33 cellular contexts compared by ENCODE assay signal in genomic region chr10:129550111-129550510, GRCh38.
"Had no signal": no experiment of that assay in that cellular context is flagged by ENCODE, and none has a peak within 500 bp of the region (broad histone marks: within the 10 kb centered on the region; RNA-seq: fewer than 3 reads in every experiment).

No MANE protein-coding gene starts in this region.

- DNase-seq: activated CD4-positive, alpha-beta memory T cell treated with anti-CD3 and anti-CD28 coated beads, Interleukin-2, amount 10 ng/mL, durations not matched to agents 7 days and 5 days; activated CD4-positive, alpha-beta T cell treated with anti-CD3 and anti-CD28 coated beads for 36 hours; activated CD4-positive, alpha-beta T cell treated with anti-CD3 and anti-CD28 coated beads, Interleukin-2, amount 10 ng/mL, durations not matched to agents 24 days and 14 days; activated CD4-positive, CD25-positive, alpha-beta regulatory T cell; activated CD4-positive, CD25-positive, alpha-beta regulatory T cell treated with anti-CD3 and anti-CD28 coated beads, Interleukin-2, amount 50 U/mL, for 72 hours; activated effector memory CD4-positive, alpha-beta T cell treated with Interleukin-2 at 50 U/mL for 16 hours; activated gamma-delta T cell treated with Interleukin-2 at 50 U/mL for 16 hours; activated naive CD4-positive, alpha-beta T cell treated with anti-CD3 and anti-CD28 coated beads, Interleukin-2, amount 50 U/mL, for 16 hours; activated naive CD4-positive, alpha-beta T cell treated with Interleukin-2 at 50 U/mL for 16 hours; activated naive CD8-positive, alpha-beta T cell treated with anti-CD3 and anti-CD28 coated beads, Interleukin-2, amount 50 U/mL, for 24 hours; activated T-cell treated with anti-CD3 and anti-CD28 coated beads, Interleukin-2, amount 50 U/mL, for 4 hours; adrenal gland; amygdala; aorta; body of pancreas; caudate nucleus; cortex of kidney; dermis blood vessel endothelial cell; effector CD4-positive, alpha-beta T cell; effector memory CD8-positive, alpha-beta T cell; erythroblast; foreskin keratinocyte; gastrocnemius medialis; glutamatergic neuron; T-helper 1 cell; T-helper 17 cell; T1000; WERI-Rb-1 had no signal

- H3K4me3 Mint-ChIP-seq: activated CD4-positive, alpha-beta memory T cell treated with anti-CD3 and anti-CD28 coated beads, Interleukin-2, amount 10 ng/mL, durations not matched to agents 7 days and 5 days; activated CD4-positive, alpha-beta T cell treated with anti-CD3 and anti-CD28 coated beads for 36 hours; activated CD4-positive, alpha-beta T cell treated with anti-CD3 and anti-CD28 coated beads, Interleukin-2, amount 10 ng/mL, durations not matched to agents 24 days and 14 days; activated naive CD8-positive, alpha-beta T cell; activated naive CD8-positive, alpha-beta T cell treated with anti-CD3 and anti-CD28 coated beads, Interleukin-2, amount 50 U/mL, for 24 hours; activated T-cell treated with anti-CD3 and anti-CD28 coated beads, Interleukin-2, amount 50 U/mL, for 4 hours; activated T-helper 17 cell treated with anti-CD3 and anti-CD28 coated beads, Interleukin-2, amount 50 U/mL, for 72 hours; effector memory CD8-positive, alpha-beta T cell; T-helper 17 cell; T-helper 2 cell treated with Interferon-gamma antibody and Interleukin-4, amounts not matched to agents 5 μg/mL and 100 μg/mL, for 36 hours had no signal

- H3K4me3 ChIP-seq: adrenal gland, body of pancreas, esophagus muscularis mucosa, gastrocnemius medialis had no signal

- H3K36me3 ChIP-seq: adrenal gland, gastrocnemius medialis, WERI-Rb-1 had no signal

- ATAC-seq: activated CD4-positive, alpha-beta T cell treated with anti-CD3 and anti-CD28 coated beads for 36 hours; activated naive CD8-positive, alpha-beta T cell treated with anti-CD3 and anti-CD28 coated beads, Interleukin-2, amount 50 U/mL, for 24 hours; activated T-cell treated with anti-CD3 and anti-CD28 coated beads, Interleukin-2, amount 50 U/mL, for 4 hours; activated T-helper 17 cell treated with anti-CD3 and anti-CD28 coated beads, Interleukin-2, amount 50 U/mL, for 72 hours; body of pancreas; effector memory CD8-positive, alpha-beta T cell; foreskin keratinocyte; gastrocnemius medialis; T-helper 17 cell had no signal

- H3K4me1 ChIP-seq: adrenal gland, body of pancreas, foreskin keratinocyte, gastrocnemius medialis had no signal

- H3K27me3 Mint-ChIP-seq: activated CD4-positive, alpha-beta memory T cell treated with anti-CD3 and anti-CD28 coated beads, Interleukin-2, amount 10 ng/mL, durations not matched to agents 7 days and 5 days; activated CD4-positive, alpha-beta T cell treated with anti-CD3 and anti-CD28 coated beads for 36 hours; activated CD4-positive, alpha-beta T cell treated with anti-CD3 and anti-CD28 coated beads, Interleukin-2, amount 10 ng/mL, durations not matched to agents 24 days and 14 days; activated naive CD8-positive, alpha-beta T cell; activated naive CD8-positive, alpha-beta T cell treated with anti-CD3 and anti-CD28 coated beads, Interleukin-2, amount 50 U/mL, for 24 hours; activated T-helper 17 cell treated with anti-CD3 and anti-CD28 coated beads, Interleukin-2, amount 50 U/mL, for 72 hours; effector memory CD8-positive, alpha-beta T cell; T-helper 17 cell had no signal

- H3K27ac Mint-ChIP-seq: activated CD4-positive, alpha-beta memory T cell treated with anti-CD3 and anti-CD28 coated beads, Interleukin-2, amount 10 ng/mL, durations not matched to agents 7 days and 5 days; activated CD4-positive, alpha-beta T cell treated with anti-CD3 and anti-CD28 coated beads for 36 hours; activated CD4-positive, alpha-beta T cell treated with anti-CD3 and anti-CD28 coated beads, Interleukin-2, amount 10 ng/mL, durations not matched to agents 24 days and 14 days; activated naive CD8-positive, alpha-beta T cell; activated naive CD8-positive, alpha-beta T cell treated with anti-CD3 and anti-CD28 coated beads, Interleukin-2, amount 50 U/mL, for 24 hours; activated T-helper 17 cell treated with anti-CD3 and anti-CD28 coated beads, Interleukin-2, amount 50 U/mL, for 72 hours; effector memory CD8-positive, alpha-beta T cell; T-helper 17 cell; T-helper 2 cell treated with Interferon-gamma antibody and Interleukin-4, amounts not matched to agents 5 μg/mL and 100 μg/mL, for 36 hours had no signal

- H3K27me3 ChIP-seq: adrenal gland, body of pancreas, esophagus muscularis mucosa, foreskin keratinocyte, gastrocnemius medialis had no signal

- H3K27ac ChIP-seq: adrenal gland, body of pancreas, esophagus muscularis mucosa, foreskin keratinocyte, gastrocnemius medialis, WERI-Rb-1 had no signal

- H3K9me3 ChIP-seq: adrenal gland, body of pancreas, esophagus muscularis mucosa, gastrocnemius medialis had no signal

- H3K4me1 Mint-ChIP-seq: activated CD4-positive, alpha-beta memory T cell treated with anti-CD3 and anti-CD28 coated beads, Interleukin-2, amount 10 ng/mL, durations not matched to agents 7 days and 5 days; activated CD4-positive, alpha-beta T cell treated with anti-CD3 and anti-CD28 coated beads for 36 hours; activated CD4-positive, alpha-beta T cell treated with anti-CD3 and anti-CD28 coated beads, Interleukin-2, amount 10 ng/mL, durations not matched to agents 24 days and 14 days; activated naive CD8-positive, alpha-beta T cell treated with anti-CD3 and anti-CD28 coated beads, Interleukin-2, amount 50 U/mL, for 24 hours; activated T-helper 17 cell treated with anti-CD3 and anti-CD28 coated beads, Interleukin-2, amount 50 U/mL, for 72 hours; T-helper 17 cell had no signal

- H3K9me3 Mint-ChIP-seq: activated CD4-positive, alpha-beta memory T cell treated with anti-CD3 and anti-CD28 coated beads, Interleukin-2, amount 10 ng/mL, durations not matched to agents 7 days and 5 days; activated CD4-positive, alpha-beta T cell treated with anti-CD3 and anti-CD28 coated beads, Interleukin-2, amount 10 ng/mL, durations not matched to agents 24 days and 14 days; activated naive CD8-positive, alpha-beta T cell treated with anti-CD3 and anti-CD28 coated beads, Interleukin-2, amount 50 U/mL, for 24 hours; activated T-cell treated with anti-CD3 and anti-CD28 coated beads, Interleukin-2, amount 50 U/mL, for 4 hours; activated T-helper 17 cell treated with anti-CD3 and anti-CD28 coated beads, Interleukin-2, amount 50 U/mL, for 72 hours; effector memory CD8-positive, alpha-beta T cell; T-helper 2 cell treated with Interferon-gamma antibody and Interleukin-4, amounts not matched to agents 5 μg/mL and 100 μg/mL, for 36 hours had no signal

- FAIRE-seq: colon had no signal
